ENCODE assay signal across 12 cellular contexts in genomic region chr16:28130099-28131088, GRCh38.
A peak's percentile ranks its signal among the peaks of the same experiment; 100 is the strongest.
DNase-seq lines count a peak whose midpoint lies in the region; ATAC-seq and TF ChIP-seq lines count a peak whose summit lies in the region.
"Had no signal": no experiment of that assay in that cellular context is flagged by ENCODE, and none has a peak within 500 bp of the region (broad histone marks: within the 10 kb centered on the region; RNA-seq: fewer than 3 reads in every experiment).

No MANE protein-coding gene starts in this region.

- H3K9me3 ChIP-seq in endodermal cell (ENCODE audit: control insufficient read depth, low read length), result no peaks in the 10 kb centered on the region
- H3K9me3 ChIP-seq: heart left ventricle had no signal

- TF ChIP-seq CTCF in endodermal cell (conservative IDR thresholded peaks at IDR 0.05) (no peak), nephron progenitor cell (IDR thresholded peaks at IDR 0.05) (no peak), glutamatergic neuron (IDR thresholded peaks at IDR 0.05; ENCODE audit: partially characterized antibody, unreplicated experiment) (no peak)

- H3K9me3 Mint-ChIP-seq in IgD-negative memory B cell (no peaks in the 10 kb centered on the region), endodermal cell (no peaks in the 10 kb centered on the region), nephron progenitor cell (no peaks in the 10 kb centered on the region), glutamatergic neuron (ENCODE audit: unreplicated experiment) (peaks cover 2% of the 10 kb centered on the region)
- H3K9me3 Mint-ChIP-seq: activated B cell treated with CpG ODN at 0.5 μM for 24 hours; CD4-positive, alpha-beta memory T cell had no signal

- peaks cover 6% of the 10 kb centered on the region for H3K4me1 ChIP-seq in endodermal cell (ENCODE audit: control insufficient read depth, insufficient read depth, low read length)

- H3K27me3 ChIP-seq in endodermal cell (ENCODE audit: control insufficient read depth, insufficient read depth, low read length, poor library complexity, severe bottlenecking), result no peaks in the 10 kb centered on the region
- H3K27me3 ChIP-seq: heart left ventricle had no signal

- ATAC-seq in HG03039 (IDR thresholded peaks at IDR 0.05; ENCODE audit: unreplicated experiment), result no peak

- H3K27me3 Mint-ChIP-seq in IgD-negative memory B cell (no peaks in the 10 kb centered on the region), endodermal cell (ENCODE audit: insufficient read depth) (no peaks in the 10 kb centered on the region), nephron progenitor cell (ENCODE audit: low read depth, poor library complexity) (no peaks in the 10 kb centered on the region), glutamatergic neuron (ENCODE audit: unreplicated experiment) (peaks cover 2% of the 10 kb centered on the region)
- H3K27me3 Mint-ChIP-seq: activated B cell treated with CpG ODN at 0.5 μM for 24 hours; CD4-positive, alpha-beta memory T cell had no signal

- H3K4me3 ChIP-seq in endodermal cell (ENCODE audit: low read length), result no peak overlapping the region
- H3K4me3 ChIP-seq: heart left ventricle had no signal

- no peak overlapping the region for H3K9ac ChIP-seq in endodermal cell (ENCODE audit: extremely low read depth, low read length, poor library complexity, severe bottlenecking)

- DNase-seq in AG08395 (ENCODE audit: low spot score) (peak; percentile 77), endodermal cell (no peak), nephron progenitor cell (no peak), NCI-H345 (lab: John Stamatoyannopoulos, UW) (no peak), glutamatergic neuron (no peak), NCI-H524 treated with DMSO at 0.1 percent for 48 hours (lab: John Stamatoyannopoulos, UW) (no peak)
- DNase-seq: activated B cell treated with CpG ODN at 0.5 μM for 24 hours; CD4-positive, alpha-beta memory T cell; heart left ventricle; NCI-H1105 treated with DMSO at 0.1 percent for 48 hours had no signal

- H3K27ac Mint-ChIP-seq in IgD-negative memory B cell, result peak overlapping the region in 2 of 3 donors; percentile 40 to 78
- no peak overlapping the region for H3K27ac Mint-ChIP-seq in endodermal cell
- H3K27ac Mint-ChIP-seq in nephron progenitor cell, result peak overlapping the region; percentile 34
- no peak overlapping the region for H3K27ac Mint-ChIP-seq in glutamatergic neuron (ENCODE audit: unreplicated experiment)
- H3K27ac Mint-ChIP-seq: activated B cell treated with CpG ODN at 0.5 μM for 24 hours had no signal

- H3K36me3 Mint-ChIP-seq in IgD-negative memory B cell (peaks cover 8% of the 10 kb centered on the region), endodermal cell (ENCODE audit: low read depth) (peaks cover 67% of the 10 kb centered on the region), nephron progenitor cell (ENCODE audit: low read depth) (peaks cover 59% of the 10 kb centered on the region), glutamatergic neuron (ENCODE audit: unreplicated experiment) (no peaks in the 10 kb centered on the region)

- H3K27ac ChIP-seq in endodermal cell (ENCODE audit: low read depth, low read length), result peak overlapping the region; percentile 21

- peaks cover 2 to 7% (median 5%) of the 10 kb centered on the region in 3 donors for H3K4me1 Mint-ChIP-seq in IgD-negative memory B cell
- H3K4me1 Mint-ChIP-seq in endodermal cell, result peaks cover 14% of the 10 kb centered on the region
- peaks cover 17% of the 10 kb centered on the region for H3K4me1 Mint-ChIP-seq in nephron progenitor cell
- no peaks in the 10 kb centered on the region for H3K4me1 Mint-ChIP-seq in glutamatergic neuron (ENCODE audit: low read depth, unreplicated experiment)

- H3K4me3 Mint-ChIP-seq in IgD-negative memory B cell, result no peak overlapping the region
- H3K4me3 Mint-ChIP-seq in endodermal cell, result no peak overlapping the region
- H3K4me3 Mint-ChIP-seq in nephron progenitor cell, result no peak overlapping the region
- H3K4me3 Mint-ChIP-seq in glutamatergic neuron (ENCODE audit: unreplicated experiment), result no peak overlapping the region
- H3K4me3 Mint-ChIP-seq: activated B cell treated with CpG ODN at 0.5 μM for 24 hours; CD4-positive, alpha-beta memory T cell had no signal

- H3K36me3 ChIP-seq in endodermal cell (ENCODE audit: control insufficient read depth, insufficient read depth, low read length), result peaks cover 76% of the 10 kb centered on the region

- WGBS in endodermal cell (ENCODE audit: insufficient coverage in 1 of 2, insufficient read length in 1 of 2), 2 experiments, result 96% methylated on average over 11 of the region's 11 CpGs

Comparison
In these comparisons a context has a peak if more than half of its experiments do, and no peak if none do; other contexts are left out.
1. H3K27ac Mint-ChIP-seq: peak in IgD-negative memory B cell (2 of 3) and nephron progenitor cell (single experiment); none in endodermal cell (single experiment) and glutamatergic neuron (single experiment).